Comparison of ENCODE assay signal across 35 cellular contexts in genomic region chr9:109624143-109624542, GRCh38.
"Had no signal": no experiment of that assay in that cellular context is flagged by ENCODE, and none has a peak within 500 bp of the region (broad histone marks: within the 10 kb centered on the region; RNA-seq: fewer than 3 reads in every experiment).

No MANE protein-coding gene starts in this region.

- H3K27ac ChIP-seq: adrenal gland, body of pancreas, brain microvascular endothelial cell, breast epithelium, VCaP had no signal

- H3K36me3 ChIP-seq: adrenal gland, brain microvascular endothelial cell, breast epithelium had no signal

- FAIRE-seq: astrocyte, TTC549 had no signal

- H3K27me3 ChIP-seq: adrenal gland, body of pancreas, breast epithelium had no signal

- DNase-seq: activated B cell treated with CpG ODN at 0.5 μM for 24 hours; activated CD4-positive, alpha-beta memory T cell treated with anti-CD3 and anti-CD28 coated beads for 36 hours; activated CD4-positive, alpha-beta T cell treated with anti-CD3 and anti-CD28 coated beads for 4 hours; activated CD4-positive, alpha-beta T cell treated with anti-CD3 and anti-CD28 coated beads, Interleukin-2, amount 10 ng/mL, durations not matched to agents 24 days and 14 days; activated CD4-positive, alpha-beta T cell treated with anti-CD3 and anti-CD28 coated beads, Interleukin-2, amount 50 U/mL, for 1 hour; activated CD4-positive, alpha-beta T cell treated with anti-CD3 and anti-CD28 coated beads, Interleukin-2, amount 50 U/mL, for 4 hours; activated CD4-positive, CD25-positive, alpha-beta regulatory T cell treated with anti-CD3 and anti-CD28 coated beads, Interleukin-2, amount 50 U/mL, for 72 hours; activated CD8-positive, alpha-beta memory T cell treated with anti-CD3 and anti-CD28 coated beads, Interleukin-2, amount 50 U/mL, for 4 hours; activated CD8-positive, alpha-beta T cell treated with anti-CD3 and anti-CD28 coated beads for 36 hours; activated effector memory CD4-positive, alpha-beta T cell treated with anti-CD3 and anti-CD28 coated beads, Interleukin-2, amount 50 U/mL, for 16 hours; activated gamma-delta T cell treated with Interleukin-2 at 50 U/mL for 16 hours; activated naive CD4-positive, alpha-beta T cell; activated naive CD4-positive, alpha-beta T cell treated with anti-CD3 and anti-CD28 coated beads for 36 hours; activated naive CD4-positive, alpha-beta T cell treated with anti-CD3 and anti-CD28 coated beads, Interleukin-2, amount 50 U/mL, for 16 hours; activated naive CD8-positive, alpha-beta T cell treated with anti-CD3 and anti-CD28 coated beads for 36 hours; activated T-cell treated with anti-CD3 and anti-CD28 coated beads for 4 hours; activated T-cell treated with anti-CD3 and anti-CD28 coated beads, Interleukin-2, amount 50 U/mL, for 1 hour; activated T-cell treated with anti-CD3 and anti-CD28 coated beads, Interleukin-2, amount 50 U/mL, for 4 hours; activated T-cell treated with anti-CD3 and anti-CD28 coated beads, Interleukin-2, amount 50 U/mL, for 72 hours; adrenal gland; amniotic stem cell; aorta; body of pancreas; brain microvascular endothelial cell; caudate nucleus; cerebellar nuclear complex; T-helper 1 cell; T-helper 2 cell; T-helper 9 cell had no signal

- H3K9me3 ChIP-seq: adrenal gland, body of pancreas, breast epithelium had no signal

- H3K4me1 ChIP-seq: adrenal gland, body of pancreas, breast epithelium had no signal

- ATAC-seq: activated CD8-positive, alpha-beta T cell treated with anti-CD3 and anti-CD28 coated beads for 36 hours; activated naive CD4-positive, alpha-beta T cell treated with anti-CD3 and anti-CD28 coated beads, Interleukin-2, amount 50 U/mL, for 72 hours; activated T-cell treated with anti-CD3 and anti-CD28 coated beads, Interleukin-2, amount 50 U/mL, for 4 hours; activated T-cell treated with anti-CD3 and anti-CD28 coated beads, Interleukin-2, amount 50 U/mL, for 72 hours; activated T-helper 17 cell treated with anti-CD3 and anti-CD28 coated beads, Interleukin-2, amount 50 U/mL, for 72 hours; body of pancreas had no signal

- H3K4me3 ChIP-seq: adrenal gland, body of pancreas, breast epithelium had no signal
